In genomic region chr4:181416966-181417365, GRCh38 we compare ENCODE assay signal across 21 cellular contexts.
"Had no signal": no experiment of that assay in that cellular context is flagged by ENCODE, and none has a peak within 500 bp of the region (broad histone marks: within the 10 kb centered on the region; RNA-seq: fewer than 3 reads in every experiment).

No MANE protein-coding gene starts in this region.

- DNase-seq: activated CD4-positive, alpha-beta T cell treated with anti-CD3 and anti-CD28 coated beads for 4 hours; activated CD4-positive, alpha-beta T cell treated with anti-CD3 and anti-CD28 coated beads, Interleukin-2, amount 50 U/mL, for 4 hours; activated naive CD4-positive, alpha-beta T cell treated with Interleukin-2 at 50 U/mL for 16 hours; activated T-cell treated with anti-CD3 and anti-CD28 coated beads for 4 hours; activated T-cell treated with anti-CD3 and anti-CD28 coated beads, Interleukin-2, amount 50 U/mL, for 72 hours; aorta; caudate nucleus; endodermal cell; foreskin fibroblast; heart left ventricle; hypothalamus; immature natural killer cell; kidney; left colon; posterior cingulate gyrus; right cardiac atrium; spleen; stimulated activated CD4-positive, alpha-beta T cell treated with anti-CD3 and anti-CD28 coated beads, Interleukin-2, amount 100 ng/mL, for 48 hours; stimulated activated naive CD4-positive, alpha-beta T cell treated with Interleukin-2 at 50 U/mL for 16 hours; transverse colon had no signal

- ATAC-seq: activated T-cell treated with anti-CD3 and anti-CD28 coated beads, Interleukin-2, amount 50 U/mL, for 72 hours; esophagus mucosa; heart left ventricle; left colon; right cardiac atrium had no signal
